In the genomic region with DNA sequence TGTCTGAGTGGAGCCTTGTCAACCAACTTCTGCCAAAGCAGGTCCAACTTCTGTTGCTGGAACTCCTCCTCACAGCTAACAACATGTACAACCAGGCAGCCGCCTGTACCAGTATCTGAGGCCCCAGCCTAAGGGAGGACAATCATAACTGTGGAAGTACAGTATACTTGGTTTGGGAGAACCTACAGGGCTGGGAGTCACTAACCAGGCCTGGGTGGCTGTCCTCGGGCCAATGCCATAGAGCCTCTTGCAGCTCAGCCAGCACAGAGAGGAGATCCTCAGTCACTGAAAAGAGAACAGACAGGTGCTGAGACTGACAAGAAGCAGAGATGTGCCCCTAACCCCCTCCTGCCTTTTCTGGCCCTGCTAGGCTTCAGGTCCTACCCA, we compare ENCODE assay signal across 1 cellular context.
TF ChIP-seq lines count a peak whose summit lies in the region.

No MANE protein-coding gene starts in this region.

TF ChIP-seq in H1, 55 proteins besides CTCF, POLR2A, EP300 and RAD21:
- TF ChIP-seq, protein P1, sequence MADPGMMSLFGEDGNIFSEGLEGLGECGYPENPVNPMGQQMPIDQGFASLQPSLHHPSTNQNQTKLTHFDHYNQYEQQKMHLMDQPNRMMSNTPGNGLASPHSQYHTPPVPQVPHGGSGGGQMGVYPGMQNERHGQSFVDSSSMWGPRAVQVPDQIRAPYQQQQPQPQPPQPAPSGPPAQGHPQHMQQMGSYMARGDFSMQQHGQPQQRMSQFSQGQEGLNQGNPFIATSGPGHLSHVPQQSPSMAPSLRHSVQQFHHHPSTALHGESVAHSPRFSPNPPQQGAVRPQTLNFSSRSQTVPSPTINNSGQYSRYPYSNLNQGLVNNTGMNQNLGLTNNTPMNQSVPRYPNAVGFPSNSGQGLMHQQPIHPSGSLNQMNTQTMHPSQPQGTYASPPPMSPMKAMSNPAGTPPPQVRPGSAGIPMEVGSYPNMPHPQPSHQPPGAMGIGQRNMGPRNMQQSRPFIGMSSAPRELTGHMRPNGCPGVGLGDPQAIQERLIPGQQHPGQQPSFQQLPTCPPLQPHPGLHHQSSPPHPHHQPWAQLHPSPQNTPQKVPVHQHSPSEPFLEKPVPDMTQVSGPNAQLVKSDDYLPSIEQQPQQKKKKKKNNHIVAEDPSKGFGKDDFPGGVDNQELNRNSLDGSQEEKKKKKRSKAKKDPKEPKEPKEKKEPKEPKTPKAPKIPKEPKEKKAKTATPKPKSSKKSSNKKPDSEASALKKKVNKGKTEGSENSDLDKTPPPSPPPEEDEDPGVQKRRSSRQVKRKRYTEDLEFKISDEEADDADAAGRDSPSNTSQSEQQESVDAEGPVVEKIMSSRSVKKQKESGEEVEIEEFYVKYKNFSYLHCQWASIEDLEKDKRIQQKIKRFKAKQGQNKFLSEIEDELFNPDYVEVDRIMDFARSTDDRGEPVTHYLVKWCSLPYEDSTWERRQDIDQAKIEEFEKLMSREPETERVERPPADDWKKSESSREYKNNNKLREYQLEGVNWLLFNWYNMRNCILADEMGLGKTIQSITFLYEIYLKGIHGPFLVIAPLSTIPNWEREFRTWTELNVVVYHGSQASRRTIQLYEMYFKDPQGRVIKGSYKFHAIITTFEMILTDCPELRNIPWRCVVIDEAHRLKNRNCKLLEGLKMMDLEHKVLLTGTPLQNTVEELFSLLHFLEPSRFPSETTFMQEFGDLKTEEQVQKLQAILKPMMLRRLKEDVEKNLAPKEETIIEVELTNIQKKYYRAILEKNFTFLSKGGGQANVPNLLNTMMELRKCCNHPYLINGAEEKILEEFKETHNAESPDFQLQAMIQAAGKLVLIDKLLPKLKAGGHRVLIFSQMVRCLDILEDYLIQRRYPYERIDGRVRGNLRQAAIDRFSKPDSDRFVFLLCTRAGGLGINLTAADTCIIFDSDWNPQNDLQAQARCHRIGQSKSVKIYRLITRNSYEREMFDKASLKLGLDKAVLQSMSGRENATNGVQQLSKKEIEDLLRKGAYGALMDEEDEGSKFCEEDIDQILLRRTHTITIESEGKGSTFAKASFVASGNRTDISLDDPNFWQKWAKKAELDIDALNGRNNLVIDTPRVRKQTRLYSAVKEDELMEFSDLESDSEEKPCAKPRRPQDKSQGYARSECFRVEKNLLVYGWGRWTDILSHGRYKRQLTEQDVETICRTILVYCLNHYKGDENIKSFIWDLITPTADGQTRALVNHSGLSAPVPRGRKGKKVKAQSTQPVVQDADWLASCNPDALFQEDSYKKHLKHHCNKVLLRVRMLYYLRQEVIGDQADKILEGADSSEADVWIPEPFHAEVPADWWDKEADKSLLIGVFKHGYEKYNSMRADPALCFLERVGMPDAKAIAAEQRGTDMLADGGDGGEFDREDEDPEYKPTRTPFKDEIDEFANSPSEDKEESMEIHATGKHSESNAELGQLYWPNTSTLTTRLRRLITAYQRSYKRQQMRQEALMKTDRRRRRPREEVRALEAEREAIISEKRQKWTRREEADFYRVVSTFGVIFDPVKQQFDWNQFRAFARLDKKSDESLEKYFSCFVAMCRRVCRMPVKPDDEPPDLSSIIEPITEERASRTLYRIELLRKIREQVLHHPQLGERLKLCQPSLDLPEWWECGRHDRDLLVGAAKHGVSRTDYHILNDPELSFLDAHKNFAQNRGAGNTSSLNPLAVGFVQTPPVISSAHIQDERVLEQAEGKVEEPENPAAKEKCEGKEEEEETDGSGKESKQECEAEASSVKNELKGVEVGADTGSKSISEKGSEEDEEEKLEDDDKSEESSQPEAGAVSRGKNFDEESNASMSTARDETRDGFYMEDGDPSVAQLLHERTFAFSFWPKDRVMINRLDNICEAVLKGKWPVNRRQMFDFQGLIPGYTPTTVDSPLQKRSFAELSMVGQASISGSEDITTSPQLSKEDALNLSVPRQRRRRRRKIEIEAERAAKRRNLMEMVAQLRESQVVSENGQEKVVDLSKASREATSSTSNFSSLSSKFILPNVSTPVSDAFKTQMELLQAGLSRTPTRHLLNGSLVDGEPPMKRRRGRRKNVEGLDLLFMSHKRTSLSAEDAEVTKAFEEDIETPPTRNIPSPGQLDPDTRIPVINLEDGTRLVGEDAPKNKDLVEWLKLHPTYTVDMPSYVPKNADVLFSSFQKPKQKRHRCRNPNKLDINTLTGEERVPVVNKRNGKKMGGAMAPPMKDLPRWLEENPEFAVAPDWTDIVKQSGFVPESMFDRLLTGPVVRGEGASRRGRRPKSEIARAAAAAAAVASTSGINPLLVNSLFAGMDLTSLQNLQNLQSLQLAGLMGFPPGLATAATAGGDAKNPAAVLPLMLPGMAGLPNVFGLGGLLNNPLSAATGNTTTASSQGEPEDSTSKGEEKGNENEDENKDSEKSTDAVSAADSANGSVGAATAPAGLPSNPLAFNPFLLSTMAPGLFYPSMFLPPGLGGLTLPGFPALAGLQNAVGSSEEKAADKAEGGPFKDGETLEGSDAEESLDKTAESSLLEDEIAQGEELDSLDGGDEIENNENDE (IDR thresholded peaks at IDR 0.05; ENCODE audit: insufficient replicate concordance, low read length) = no peak
- no peak for TF ChIP-seq ASH2L (IDR thresholded peaks at IDR 0.05; ENCODE audit: low read length)
- TF ChIP-seq RNF2 (IDR thresholded peaks at IDR 0.05; ENCODE audit: borderline replicate concordance, low read depth, low read length, missing control alignments, poor library complexity, severe bottlenecking) = no peak
- TF ChIP-seq TEAD4 (IDR thresholded peaks at IDR 0.05; ENCODE audit: low read depth, low read length) = no peak
- no peak for TF ChIP-seq CTBP2 (IDR thresholded peaks at IDR 0.05; ENCODE audit: borderline replicate concordance, insufficient read depth, insufficient read length, low read length)
- no peak for TF ChIP-seq HDAC2 (IDR thresholded peaks at IDR 0.05; ENCODE audit: borderline replicate concordance in 1 of 2, low read depth in 2 of 2, low read length in 2 of 2)
- no peak for TF ChIP-seq NANOG (IDR thresholded peaks at IDR 0.05; ENCODE audit: insufficient read depth, low read depth, low read length, poor library complexity, severe bottlenecking)
- TF ChIP-seq, protein P2, sequence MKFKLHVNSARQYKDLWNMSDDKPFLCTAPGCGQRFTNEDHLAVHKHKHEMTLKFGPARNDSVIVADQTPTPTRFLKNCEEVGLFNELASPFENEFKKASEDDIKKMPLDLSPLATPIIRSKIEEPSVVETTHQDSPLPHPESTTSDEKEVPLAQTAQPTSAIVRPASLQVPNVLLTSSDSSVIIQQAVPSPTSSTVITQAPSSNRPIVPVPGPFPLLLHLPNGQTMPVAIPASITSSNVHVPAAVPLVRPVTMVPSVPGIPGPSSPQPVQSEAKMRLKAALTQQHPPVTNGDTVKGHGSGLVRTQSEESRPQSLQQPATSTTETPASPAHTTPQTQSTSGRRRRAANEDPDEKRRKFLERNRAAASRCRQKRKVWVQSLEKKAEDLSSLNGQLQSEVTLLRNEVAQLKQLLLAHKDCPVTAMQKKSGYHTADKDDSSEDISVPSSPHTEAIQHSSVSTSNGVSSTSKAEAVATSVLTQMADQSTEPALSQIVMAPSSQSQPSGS (IDR thresholded peaks at IDR 0.05; ENCODE audit: low read length) = no peak
- no peak for TF ChIP-seq KDM5A (IDR thresholded peaks at IDR 0.05; ENCODE audit: low read length)
- TF ChIP-seq CREB1 (IDR thresholded peaks at IDR 0.05) = no peak
- TF ChIP-seq, protein P3, sequence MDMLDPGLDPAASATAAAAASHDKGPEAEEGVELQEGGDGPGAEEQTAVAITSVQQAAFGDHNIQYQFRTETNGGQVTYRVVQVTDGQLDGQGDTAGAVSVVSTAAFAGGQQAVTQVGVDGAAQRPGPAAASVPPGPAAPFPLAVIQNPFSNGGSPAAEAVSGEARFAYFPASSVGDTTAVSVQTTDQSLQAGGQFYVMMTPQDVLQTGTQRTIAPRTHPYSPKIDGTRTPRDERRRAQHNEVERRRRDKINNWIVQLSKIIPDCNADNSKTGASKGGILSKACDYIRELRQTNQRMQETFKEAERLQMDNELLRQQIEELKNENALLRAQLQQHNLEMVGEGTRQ (IDR thresholded peaks at IDR 0.05; ENCODE audit: low read length) = no peak
- TF ChIP-seq, protein P4, sequence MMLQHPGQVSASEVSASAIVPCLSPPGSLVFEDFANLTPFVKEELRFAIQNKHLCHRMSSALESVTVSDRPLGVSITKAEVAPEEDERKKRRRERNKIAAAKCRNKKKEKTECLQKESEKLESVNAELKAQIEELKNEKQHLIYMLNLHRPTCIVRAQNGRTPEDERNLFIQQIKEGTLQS (IDR thresholded peaks at IDR 0.05; ENCODE audit: insufficient read depth, low read depth, low read length) = no peak
- TF ChIP-seq CHD2 (IDR thresholded peaks at IDR 0.05; ENCODE audit: low read length) = no peak
- no peak for TF ChIP-seq SP2 (IDR thresholded peaks at IDR 0.05; ENCODE audit: low read length)
- no peak for TF ChIP-seq POU5F1 (IDR thresholded peaks at IDR 0.05; ENCODE audit: low read depth, low read length)
